ENCODE assay signal across 31 cellular contexts in genomic region chr14:53531730-53532129, GRCh38.
"Had no signal": no experiment of that assay in that cellular context is flagged by ENCODE, and none has a peak within 500 bp of the region (broad histone marks: within the 10 kb centered on the region; RNA-seq: fewer than 3 reads in every experiment).

No MANE protein-coding gene starts in this region.

- H3K36me3 Mint-ChIP-seq: activated CD4-positive, alpha-beta memory T cell treated with anti-CD3 and anti-CD28 coated beads for 36 hours; activated CD8-positive, alpha-beta memory T cell treated with anti-CD3 and anti-CD28 coated beads, Interleukin-2, amount 10 ng/mL, durations not matched to agents 7 days and 5 days; activated naive CD4-positive, alpha-beta T cell treated with anti-CD3 and anti-CD28 coated beads, Interleukin-2, amount 50 U/mL, for 24 hours; activated naive CD8-positive, alpha-beta T cell treated with anti-CD3 and anti-CD28 coated beads for 36 hours had no signal

- H3K27me3 ChIP-seq: adrenal gland, body of pancreas, esophagus squamous epithelium, heart left ventricle had no signal

- H3K4me1 Mint-ChIP-seq: activated CD4-positive, alpha-beta T cell treated with anti-CD3 and anti-CD28 coated beads for 36 hours; activated CD4-positive, alpha-beta T cell treated with anti-CD3 and anti-CD28 coated beads, Interleukin-2, amount 10 ng/mL, durations not matched to agents 24 days and 14 days; activated naive CD4-positive, alpha-beta T cell treated with anti-CD3 and anti-CD28 coated beads, Interleukin-2, amount 50 U/mL, for 24 hours; activated naive CD8-positive, alpha-beta T cell treated with anti-CD3 and anti-CD28 coated beads for 36 hours; activated naive CD8-positive, alpha-beta T cell treated with anti-CD3 and anti-CD28 coated beads, Interleukin-2, amount 50 U/mL, for 24 hours had no signal

- H3K27ac Mint-ChIP-seq: activated CD4-positive, alpha-beta memory T cell treated with anti-CD3 and anti-CD28 coated beads for 36 hours; activated CD4-positive, alpha-beta T cell treated with anti-CD3 and anti-CD28 coated beads for 36 hours; activated CD4-positive, alpha-beta T cell treated with anti-CD3 and anti-CD28 coated beads, Interleukin-2, amount 10 ng/mL, durations not matched to agents 24 days and 14 days; activated CD8-positive, alpha-beta memory T cell treated with anti-CD3 and anti-CD28 coated beads, Interleukin-2, amount 10 ng/mL, durations not matched to agents 7 days and 5 days; activated CD8-positive, alpha-beta T cell treated with anti-CD3 and anti-CD28 coated beads, Interleukin-2, amount 10 ng/mL, durations not matched to agents 7 days and 5 days; activated naive CD4-positive, alpha-beta T cell treated with anti-CD3 and anti-CD28 coated beads for 36 hours; activated naive CD4-positive, alpha-beta T cell treated with anti-CD3 and anti-CD28 coated beads, Interleukin-2, amount 50 U/mL, for 24 hours; activated naive CD8-positive, alpha-beta T cell treated with anti-CD3 and anti-CD28 coated beads for 36 hours; activated naive CD8-positive, alpha-beta T cell treated with anti-CD3 and anti-CD28 coated beads, Interleukin-2, amount 50 U/mL, for 24 hours; activated T-helper 1 cell treated with anti-CD3 and anti-CD28 coated beads, Interleukin-12 subunit alpha, Interleukin-12 subunit beta, Interleukin-2, Interleukin-4 antibody, amounts not matched to agents 30 ng/mL and 10 ng/mL and 1 ng/mL, durations not matched to agents 14 hours and 24 hours and 36 hours; activated T-helper 2 cell treated with anti-CD3 and anti-CD28 coated beads, Interferon-gamma antibody, Interleukin-2, Interleukin-4, amounts not matched to agents 10 μg/mL and 5 μg/mL and 100 μg/mL, durations not matched to agents 14 hours and 24 hours and 36 hours; effector memory CD8-positive, alpha-beta T cell had no signal

- H3K4me1 ChIP-seq: adrenal gland, body of pancreas, esophagus squamous epithelium had no signal

- H3K9me3 ChIP-seq: adrenal gland, body of pancreas, esophagus squamous epithelium, heart left ventricle had no signal

- H3K4me3 Mint-ChIP-seq: activated CD4-positive, alpha-beta memory T cell treated with anti-CD3 and anti-CD28 coated beads for 36 hours; activated CD4-positive, alpha-beta T cell treated with anti-CD3 and anti-CD28 coated beads for 36 hours; activated CD4-positive, alpha-beta T cell treated with anti-CD3 and anti-CD28 coated beads, Interleukin-2, amount 10 ng/mL, durations not matched to agents 24 days and 14 days; activated CD8-positive, alpha-beta memory T cell treated with anti-CD3 and anti-CD28 coated beads, Interleukin-2, amount 10 ng/mL, durations not matched to agents 7 days and 5 days; activated CD8-positive, alpha-beta T cell treated with anti-CD3 and anti-CD28 coated beads, Interleukin-2, amount 10 ng/mL, durations not matched to agents 7 days and 5 days; activated naive CD4-positive, alpha-beta T cell treated with anti-CD3 and anti-CD28 coated beads for 36 hours; activated naive CD4-positive, alpha-beta T cell treated with anti-CD3 and anti-CD28 coated beads, Interleukin-2, amount 50 U/mL, for 24 hours; activated naive CD8-positive, alpha-beta T cell treated with anti-CD3 and anti-CD28 coated beads for 36 hours; activated naive CD8-positive, alpha-beta T cell treated with anti-CD3 and anti-CD28 coated beads, Interleukin-2, amount 50 U/mL, for 24 hours; activated T-helper 1 cell treated with anti-CD3 and anti-CD28 coated beads, Interleukin-12 subunit alpha, Interleukin-12 subunit beta, Interleukin-2, Interleukin-4 antibody, amounts not matched to agents 30 ng/mL and 10 ng/mL and 1 ng/mL, durations not matched to agents 14 hours and 24 hours and 36 hours; effector memory CD8-positive, alpha-beta T cell had no signal

- H3K4me3 ChIP-seq: adrenal gland, body of pancreas, esophagus squamous epithelium, heart left ventricle had no signal

- ATAC-seq: activated CD4-positive, alpha-beta T cell treated with anti-CD3 and anti-CD28 coated beads for 36 hours; activated CD8-positive, alpha-beta memory T cell treated with anti-CD3 and anti-CD28 coated beads, Interleukin-2, amount 10 ng/mL, durations not matched to agents 7 days and 5 days; activated CD8-positive, alpha-beta T cell treated with anti-CD3 and anti-CD28 coated beads, Interleukin-2, amount 10 ng/mL, durations not matched to agents 7 days and 5 days; activated naive CD8-positive, alpha-beta T cell treated with anti-CD3 and anti-CD28 coated beads, Interleukin-2, amount 50 U/mL, for 24 hours; body of pancreas; effector memory CD8-positive, alpha-beta T cell; heart left ventricle had no signal

- DNase-seq: activated CD4-positive, alpha-beta memory T cell treated with anti-CD3 and anti-CD28 coated beads for 36 hours; activated CD4-positive, alpha-beta T cell treated with anti-CD3 and anti-CD28 coated beads for 36 hours; activated CD4-positive, alpha-beta T cell treated with anti-CD3 and anti-CD28 coated beads, Interleukin-2, amount 10 ng/mL, durations not matched to agents 24 days and 14 days; activated CD4-positive, CD25-positive, alpha-beta regulatory T cell; activated CD4-positive, CD25-positive, alpha-beta regulatory T cell treated with anti-CD3 and anti-CD28 coated beads, Interleukin-2, amount 50 U/mL, for 72 hours; activated CD8-positive, alpha-beta memory T cell treated with anti-CD3 and anti-CD28 coated beads, Interleukin-2, amount 10 ng/mL, durations not matched to agents 7 days and 5 days; activated CD8-positive, alpha-beta memory T cell treated with anti-CD3 and anti-CD28 coated beads, Interleukin-2, amount 50 U/mL, for 4 hours; activated CD8-positive, alpha-beta T cell treated with anti-CD3 and anti-CD28 coated beads, Interleukin-2, amount 10 ng/mL, durations not matched to agents 7 days and 5 days; activated effector memory CD4-positive, alpha-beta T cell treated with anti-CD3 and anti-CD28 coated beads, Interleukin-2, amount 50 U/mL, for 16 hours; activated naive CD4-positive, alpha-beta T cell treated with anti-CD3 and anti-CD28 coated beads for 36 hours; activated naive CD8-positive, alpha-beta T cell treated with anti-CD3 and anti-CD28 coated beads for 36 hours; activated naive CD8-positive, alpha-beta T cell treated with anti-CD3 and anti-CD28 coated beads, Interleukin-2, amount 50 U/mL, for 24 hours; activated T-cell treated with anti-CD3 and anti-CD28 coated beads, Interleukin-2, amount 50 U/mL, for 1 hour; activated T-cell treated with anti-CD3 and anti-CD28 coated beads, Interleukin-2, amount 50 U/mL, for 48 hours; adrenal gland; amygdala; aorta; body of pancreas; caudate nucleus; cortex of kidney; dermis blood vessel endothelial cell; effector CD4-positive, alpha-beta T cell; effector memory CD8-positive, alpha-beta T cell; esophagus squamous epithelium; glutamatergic neuron; heart left ventricle; T-helper 2 cell had no signal

- H3K27ac ChIP-seq: adrenal gland, body of pancreas, epithelial cell of prostate, esophagus squamous epithelium had no signal

- H3K9me3 Mint-ChIP-seq: activated CD4-positive, alpha-beta memory T cell treated with anti-CD3 and anti-CD28 coated beads for 36 hours; activated CD4-positive, alpha-beta T cell treated with anti-CD3 and anti-CD28 coated beads, Interleukin-2, amount 10 ng/mL, durations not matched to agents 24 days and 14 days; activated naive CD4-positive, alpha-beta T cell treated with anti-CD3 and anti-CD28 coated beads for 36 hours; activated naive CD4-positive, alpha-beta T cell treated with anti-CD3 and anti-CD28 coated beads, Interleukin-2, amount 50 U/mL, for 24 hours; activated naive CD8-positive, alpha-beta T cell treated with anti-CD3 and anti-CD28 coated beads for 36 hours; activated naive CD8-positive, alpha-beta T cell treated with anti-CD3 and anti-CD28 coated beads, Interleukin-2, amount 50 U/mL, for 24 hours; activated T-helper 1 cell treated with anti-CD3 and anti-CD28 coated beads, Interleukin-12 subunit alpha, Interleukin-12 subunit beta, Interleukin-2, Interleukin-4 antibody, amounts not matched to agents 30 ng/mL and 10 ng/mL and 1 ng/mL, durations not matched to agents 14 hours and 24 hours and 36 hours; activated T-helper 2 cell treated with anti-CD3 and anti-CD28 coated beads, Interferon-gamma antibody, Interleukin-2, Interleukin-4, amounts not matched to agents 10 μg/mL and 5 μg/mL and 100 μg/mL, durations not matched to agents 14 hours and 24 hours and 36 hours had no signal

- H3K27me3 Mint-ChIP-seq: activated CD4-positive, alpha-beta memory T cell treated with anti-CD3 and anti-CD28 coated beads for 36 hours; activated CD4-positive, alpha-beta T cell treated with anti-CD3 and anti-CD28 coated beads for 36 hours; activated CD4-positive, alpha-beta T cell treated with anti-CD3 and anti-CD28 coated beads, Interleukin-2, amount 10 ng/mL, durations not matched to agents 24 days and 14 days; activated naive CD4-positive, alpha-beta T cell treated with anti-CD3 and anti-CD28 coated beads, Interleukin-2, amount 50 U/mL, for 24 hours; activated naive CD8-positive, alpha-beta T cell treated with anti-CD3 and anti-CD28 coated beads for 36 hours; activated naive CD8-positive, alpha-beta T cell treated with anti-CD3 and anti-CD28 coated beads, Interleukin-2, amount 50 U/mL, for 24 hours; effector memory CD8-positive, alpha-beta T cell had no signal

- H3K36me3 ChIP-seq: adrenal gland, esophagus squamous epithelium, heart left ventricle had no signal
